In the genomic region with DNA sequence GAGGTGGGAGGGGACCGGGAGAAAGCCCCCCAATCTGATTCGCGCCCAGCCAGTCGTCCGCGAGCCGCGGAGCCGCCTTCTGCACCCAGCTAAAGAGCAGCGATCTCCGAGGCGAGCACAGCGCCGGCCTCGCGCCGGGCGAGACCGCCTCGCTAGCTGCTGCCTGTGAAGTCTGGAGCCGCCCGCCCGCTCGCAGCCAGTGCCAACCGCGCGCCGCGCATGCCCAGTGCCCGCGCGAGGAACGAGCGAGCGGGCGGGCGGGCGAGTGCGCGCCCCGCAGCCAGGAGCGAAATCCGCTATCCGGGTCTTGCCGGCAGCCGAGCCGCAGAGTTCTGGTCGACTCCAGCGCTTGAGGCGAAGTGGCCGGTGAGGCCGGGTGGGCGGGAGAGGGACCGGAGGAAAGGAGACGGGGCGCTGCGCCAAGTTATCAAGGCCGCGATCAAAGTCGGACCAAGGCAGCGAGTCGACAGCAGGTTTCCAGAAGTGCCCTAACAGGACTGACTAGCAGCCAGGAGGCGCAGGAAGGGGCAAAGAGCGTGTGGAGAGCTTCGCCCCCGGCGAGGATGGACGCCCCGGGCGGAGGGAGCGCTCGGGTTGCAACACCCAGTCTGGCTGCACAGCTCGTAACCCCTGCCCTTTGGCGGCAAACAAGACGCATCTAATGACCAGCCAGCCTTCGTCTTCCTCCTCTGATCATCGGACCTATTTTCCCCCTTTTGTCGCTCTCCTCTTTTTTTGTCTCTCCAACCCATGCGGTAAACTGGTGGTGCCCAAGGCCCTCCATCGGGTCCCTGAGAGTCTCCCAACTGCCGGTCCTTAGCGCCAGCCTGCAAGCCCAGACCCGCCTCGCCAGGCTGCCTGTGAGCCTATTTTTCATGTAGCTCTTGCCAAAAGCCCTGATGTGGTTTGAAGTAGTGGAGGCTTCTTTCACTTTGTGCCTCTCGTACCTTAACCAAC, we compare ENCODE assay signal across 1 cellular context.
TF ChIP-seq lines count a peak whose summit lies in the region.

A gene (minus strand): TSS at position 174 of the 957 bp plus-strand sequence. CDS start 106,437 bp downstream, outside the sequence.

TF ChIP-seq in HEK293, 187 proteins besides CTCF, POLR2A, EP300 and RAD21 (continued from another document and continues in another):
- TF ChIP-seq, protein P1, sequence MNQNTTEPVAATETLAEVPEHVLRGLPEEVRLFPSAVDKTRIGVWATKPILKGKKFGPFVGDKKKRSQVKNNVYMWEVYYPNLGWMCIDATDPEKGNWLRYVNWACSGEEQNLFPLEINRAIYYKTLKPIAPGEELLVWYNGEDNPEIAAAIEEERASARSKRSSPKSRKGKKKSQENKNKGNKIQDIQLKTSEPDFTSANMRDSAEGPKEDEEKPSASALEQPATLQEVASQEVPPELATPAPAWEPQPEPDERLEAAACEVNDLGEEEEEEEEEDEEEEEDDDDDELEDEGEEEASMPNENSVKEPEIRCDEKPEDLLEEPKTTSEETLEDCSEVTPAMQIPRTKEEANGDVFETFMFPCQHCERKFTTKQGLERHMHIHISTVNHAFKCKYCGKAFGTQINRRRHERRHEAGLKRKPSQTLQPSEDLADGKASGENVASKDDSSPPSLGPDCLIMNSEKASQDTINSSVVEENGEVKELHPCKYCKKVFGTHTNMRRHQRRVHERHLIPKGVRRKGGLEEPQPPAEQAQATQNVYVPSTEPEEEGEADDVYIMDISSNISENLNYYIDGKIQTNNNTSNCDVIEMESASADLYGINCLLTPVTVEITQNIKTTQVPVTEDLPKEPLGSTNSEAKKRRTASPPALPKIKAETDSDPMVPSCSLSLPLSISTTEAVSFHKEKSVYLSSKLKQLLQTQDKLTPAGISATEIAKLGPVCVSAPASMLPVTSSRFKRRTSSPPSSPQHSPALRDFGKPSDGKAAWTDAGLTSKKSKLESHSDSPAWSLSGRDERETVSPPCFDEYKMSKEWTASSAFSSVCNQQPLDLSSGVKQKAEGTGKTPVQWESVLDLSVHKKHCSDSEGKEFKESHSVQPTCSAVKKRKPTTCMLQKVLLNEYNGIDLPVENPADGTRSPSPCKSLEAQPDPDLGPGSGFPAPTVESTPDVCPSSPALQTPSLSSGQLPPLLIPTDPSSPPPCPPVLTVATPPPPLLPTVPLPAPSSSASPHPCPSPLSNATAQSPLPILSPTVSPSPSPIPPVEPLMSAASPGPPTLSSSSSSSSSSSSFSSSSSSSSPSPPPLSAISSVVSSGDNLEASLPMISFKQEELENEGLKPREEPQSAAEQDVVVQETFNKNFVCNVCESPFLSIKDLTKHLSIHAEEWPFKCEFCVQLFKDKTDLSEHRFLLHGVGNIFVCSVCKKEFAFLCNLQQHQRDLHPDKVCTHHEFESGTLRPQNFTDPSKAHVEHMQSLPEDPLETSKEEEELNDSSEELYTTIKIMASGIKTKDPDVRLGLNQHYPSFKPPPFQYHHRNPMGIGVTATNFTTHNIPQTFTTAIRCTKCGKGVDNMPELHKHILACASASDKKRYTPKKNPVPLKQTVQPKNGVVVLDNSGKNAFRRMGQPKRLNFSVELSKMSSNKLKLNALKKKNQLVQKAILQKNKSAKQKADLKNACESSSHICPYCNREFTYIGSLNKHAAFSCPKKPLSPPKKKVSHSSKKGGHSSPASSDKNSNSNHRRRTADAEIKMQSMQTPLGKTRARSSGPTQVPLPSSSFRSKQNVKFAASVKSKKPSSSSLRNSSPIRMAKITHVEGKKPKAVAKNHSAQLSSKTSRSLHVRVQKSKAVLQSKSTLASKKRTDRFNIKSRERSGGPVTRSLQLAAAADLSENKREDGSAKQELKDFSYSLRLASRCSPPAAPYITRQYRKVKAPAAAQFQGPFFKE (tag by site-specific recombination; IDR thresholded peaks at IDR 0.05; ENCODE audit: borderline replicate concordance): peak; percentile 95; the same call in 1 of the 2 replicates
- TF ChIP-seq, protein P2, sequence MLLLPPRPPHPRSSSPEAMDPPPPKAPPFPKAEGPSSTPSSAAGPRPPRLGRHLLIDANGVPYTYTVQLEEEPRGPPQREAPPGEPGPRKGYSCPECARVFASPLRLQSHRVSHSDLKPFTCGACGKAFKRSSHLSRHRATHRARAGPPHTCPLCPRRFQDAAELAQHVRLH (tag by site-specific recombination; IDR thresholded peaks at IDR 0.05): no peak
- TF ChIP-seq SP7 (tag by site-specific recombination; IDR thresholded peaks at IDR 0.05) (peak; percentile 88), ZNF211 (tag by site-specific recombination; IDR thresholded peaks at IDR 0.05; ENCODE audit: low read depth) (no peak), ZNF274 (IDR thresholded peaks at IDR 0.05; ENCODE audit: low read length) (no peak), ZNF274 (tag by site-specific recombination; IDR thresholded peaks at IDR 0.05; ENCODE audit: borderline replicate concordance) (no peak), ZNF610 (tag by site-specific recombination; IDR thresholded peaks at IDR 0.05; ENCODE audit: borderline replicate concordance) (peak; percentile 78), ZNF747 (tag by site-specific recombination; IDR thresholded peaks at IDR 0.05) (no peak), MZF1 (tag by site-specific recombination; IDR thresholded peaks at IDR 0.05; ENCODE audit: borderline replicate concordance) (no peak; the same call in none of the 2 replicates), ZNF670 (tag by site-specific recombination; IDR thresholded peaks at IDR 0.05; ENCODE audit: low read depth) (no peak), KLF8 (tag by site-specific recombination; IDR thresholded peaks at IDR 0.05) (peak; percentile 84), ZXDB (tag by site-specific recombination; IDR thresholded peaks at IDR 0.05) (peak; percentile 86), RBAK (tag by site-specific recombination; IDR thresholded peaks at IDR 0.05) (no peak), ZNF514 (tag by site-specific recombination; IDR thresholded peaks at IDR 0.05) (no peak), ZNF140 (tag by site-specific recombination; IDR thresholded peaks at IDR 0.05) (no peak), EGR2 (tag by site-specific recombination; IDR thresholded peaks at IDR 0.05; ENCODE audit: low read depth) (peak; percentile 65), ZNF404 (tag by site-specific recombination; IDR thresholded peaks at IDR 0.05) (no peak), KLF16 (tag by site-specific recombination; IDR thresholded peaks at IDR 0.05) (peak; percentile 77), BCL11B (tag by site-specific recombination; IDR thresholded peaks at IDR 0.05; ENCODE audit: low read depth) (peak; percentile 67; the same call in 1 of the 2 replicates), ZNF626 (tag by site-specific recombination; IDR thresholded peaks at IDR 0.05) (0 out of 2 replicates have a peak, but pooled peaks have one; percentile 38), ZNF350 (tag by site-specific recombination; IDR thresholded peaks at IDR 0.05) (no peak), ZNF629 (tag by site-specific recombination; IDR thresholded peaks at IDR 0.05) (peak; percentile 68), SCRT2 (tag by site-specific recombination; IDR thresholded peaks at IDR 0.05) (peak; percentile 41), ZNF660 (tag by site-specific recombination; IDR thresholded peaks at IDR 0.05) (peak; percentile 85), ZEB2 (tag by site-specific recombination; IDR thresholded peaks at IDR 0.05) (peak; percentile 93), ZNF624 (tag by site-specific recombination; IDR thresholded peaks at IDR 0.05) (no peak), ZNF248 (tag by site-specific recombination; IDR thresholded peaks at IDR 0.05) (no peak), ZNF623 (tag by site-specific recombination; IDR thresholded peaks at IDR 0.05) (peak; percentile 14; the same call in 1 of the 2 replicates), ZNF202 (tag by site-specific recombination; IDR thresholded peaks at IDR 0.05; ENCODE audit: borderline replicate concordance) (no peak), ZNF19 (tag by site-specific recombination; IDR thresholded peaks at IDR 0.05; ENCODE audit: low read depth) (no peak), ZNF677 (tag by site-specific recombination; IDR thresholded peaks at IDR 0.05) (peak; percentile 11; the same call in 1 of the 2 replicates), ZNF596 (tag by site-specific recombination; IDR thresholded peaks at IDR 0.05) (peak; percentile 77)
- TF ChIP-seq, protein P3, sequence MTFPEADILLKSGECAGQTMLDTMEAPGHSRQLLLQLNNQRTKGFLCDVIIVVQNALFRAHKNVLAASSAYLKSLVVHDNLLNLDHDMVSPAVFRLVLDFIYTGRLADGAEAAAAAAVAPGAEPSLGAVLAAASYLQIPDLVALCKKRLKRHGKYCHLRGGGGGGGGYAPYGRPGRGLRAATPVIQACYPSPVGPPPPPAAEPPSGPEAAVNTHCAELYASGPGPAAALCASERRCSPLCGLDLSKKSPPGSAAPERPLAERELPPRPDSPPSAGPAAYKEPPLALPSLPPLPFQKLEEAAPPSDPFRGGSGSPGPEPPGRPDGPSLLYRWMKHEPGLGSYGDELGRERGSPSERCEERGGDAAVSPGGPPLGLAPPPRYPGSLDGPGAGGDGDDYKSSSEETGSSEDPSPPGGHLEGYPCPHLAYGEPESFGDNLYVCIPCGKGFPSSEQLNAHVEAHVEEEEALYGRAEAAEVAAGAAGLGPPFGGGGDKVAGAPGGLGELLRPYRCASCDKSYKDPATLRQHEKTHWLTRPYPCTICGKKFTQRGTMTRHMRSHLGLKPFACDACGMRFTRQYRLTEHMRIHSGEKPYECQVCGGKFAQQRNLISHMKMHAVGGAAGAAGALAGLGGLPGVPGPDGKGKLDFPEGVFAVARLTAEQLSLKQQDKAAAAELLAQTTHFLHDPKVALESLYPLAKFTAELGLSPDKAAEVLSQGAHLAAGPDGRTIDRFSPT (tag by site-specific recombination; IDR thresholded peaks at IDR 0.05): 0 out of 2 replicates have a peak, but pooled peaks have one; percentile 58
- TF ChIP-seq, protein P4, sequence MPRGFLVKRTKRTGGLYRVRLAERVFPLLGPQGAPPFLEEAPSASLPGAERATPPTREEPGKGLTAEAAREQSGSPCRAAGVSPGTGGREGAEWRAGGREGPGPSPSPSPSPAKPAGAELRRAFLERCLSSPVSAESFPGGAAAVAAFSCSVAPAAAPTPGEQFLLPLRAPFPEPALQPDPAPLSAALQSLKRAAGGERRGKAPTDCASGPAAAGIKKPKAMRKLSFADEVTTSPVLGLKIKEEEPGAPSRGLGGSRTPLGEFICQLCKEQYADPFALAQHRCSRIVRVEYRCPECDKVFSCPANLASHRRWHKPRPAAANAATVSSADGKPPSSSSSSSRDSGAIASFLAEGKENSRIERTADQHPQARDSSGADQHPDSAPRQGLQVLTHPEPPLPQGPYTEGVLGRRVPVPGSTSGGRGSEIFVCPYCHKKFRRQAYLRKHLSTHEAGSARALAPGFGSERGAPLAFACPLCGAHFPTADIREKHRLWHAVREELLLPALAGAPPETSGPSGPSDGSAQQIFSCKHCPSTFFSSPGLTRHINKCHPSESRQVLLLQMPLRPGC (tag by site-specific recombination; IDR thresholded peaks at IDR 0.05): peak; percentile 49; the same call in 1 of the 2 replicates
- TF ChIP-seq, protein P5, sequence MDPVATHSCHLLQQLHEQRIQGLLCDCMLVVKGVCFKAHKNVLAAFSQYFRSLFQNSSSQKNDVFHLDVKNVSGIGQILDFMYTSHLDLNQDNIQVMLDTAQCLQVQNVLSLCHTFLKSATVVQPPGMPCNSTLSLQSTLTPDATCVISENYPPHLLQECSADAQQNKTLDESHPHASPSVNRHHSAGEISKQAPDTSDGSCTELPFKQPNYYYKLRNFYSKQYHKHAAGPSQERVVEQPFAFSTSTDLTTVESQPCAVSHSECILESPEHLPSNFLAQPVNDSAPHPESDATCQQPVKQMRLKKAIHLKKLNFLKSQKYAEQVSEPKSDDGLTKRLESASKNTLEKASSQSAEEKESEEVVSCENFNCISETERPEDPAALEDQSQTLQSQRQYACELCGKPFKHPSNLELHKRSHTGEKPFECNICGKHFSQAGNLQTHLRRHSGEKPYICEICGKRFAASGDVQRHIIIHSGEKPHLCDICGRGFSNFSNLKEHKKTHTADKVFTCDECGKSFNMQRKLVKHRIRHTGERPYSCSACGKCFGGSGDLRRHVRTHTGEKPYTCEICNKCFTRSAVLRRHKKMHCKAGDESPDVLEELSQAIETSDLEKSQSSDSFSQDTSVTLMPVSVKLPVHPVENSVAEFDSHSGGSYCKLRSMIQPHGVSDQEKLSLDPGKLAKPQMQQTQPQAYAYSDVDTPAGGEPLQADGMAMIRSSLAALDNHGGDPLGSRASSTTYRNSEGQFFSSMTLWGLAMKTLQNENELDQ (tag by site-specific recombination; IDR thresholded peaks at IDR 0.05; ENCODE audit: low read depth): no peak
- TF ChIP-seq, protein P6, sequence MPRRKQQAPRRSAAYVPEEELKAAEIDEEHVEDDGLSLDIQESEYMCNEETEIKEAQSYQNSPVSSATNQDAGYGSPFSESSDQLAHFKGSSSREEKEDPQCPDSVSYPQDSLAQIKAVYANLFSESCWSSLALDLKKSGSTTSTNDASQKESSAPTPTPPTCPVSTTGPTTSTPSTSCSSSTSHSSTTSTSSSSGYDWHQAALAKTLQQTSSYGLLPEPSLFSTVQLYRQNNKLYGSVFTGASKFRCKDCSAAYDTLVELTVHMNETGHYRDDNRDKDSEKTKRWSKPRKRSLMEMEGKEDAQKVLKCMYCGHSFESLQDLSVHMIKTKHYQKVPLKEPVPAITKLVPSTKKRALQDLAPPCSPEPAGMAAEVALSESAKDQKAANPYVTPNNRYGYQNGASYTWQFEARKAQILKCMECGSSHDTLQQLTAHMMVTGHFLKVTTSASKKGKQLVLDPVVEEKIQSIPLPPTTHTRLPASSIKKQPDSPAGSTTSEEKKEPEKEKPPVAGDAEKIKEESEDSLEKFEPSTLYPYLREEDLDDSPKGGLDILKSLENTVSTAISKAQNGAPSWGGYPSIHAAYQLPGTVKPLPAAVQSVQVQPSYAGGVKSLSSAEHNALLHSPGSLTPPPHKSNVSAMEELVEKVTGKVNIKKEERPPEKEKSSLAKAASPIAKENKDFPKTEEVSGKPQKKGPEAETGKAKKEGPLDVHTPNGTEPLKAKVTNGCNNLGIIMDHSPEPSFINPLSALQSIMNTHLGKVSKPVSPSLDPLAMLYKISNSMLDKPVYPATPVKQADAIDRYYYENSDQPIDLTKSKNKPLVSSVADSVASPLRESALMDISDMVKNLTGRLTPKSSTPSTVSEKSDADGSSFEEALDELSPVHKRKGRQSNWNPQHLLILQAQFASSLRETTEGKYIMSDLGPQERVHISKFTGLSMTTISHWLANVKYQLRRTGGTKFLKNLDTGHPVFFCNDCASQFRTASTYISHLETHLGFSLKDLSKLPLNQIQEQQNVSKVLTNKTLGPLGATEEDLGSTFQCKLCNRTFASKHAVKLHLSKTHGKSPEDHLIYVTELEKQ (tag by site-specific recombination; IDR thresholded peaks at IDR 0.05; ENCODE audit: borderline replicate concordance): no peak
- TF ChIP-seq, protein P7, sequence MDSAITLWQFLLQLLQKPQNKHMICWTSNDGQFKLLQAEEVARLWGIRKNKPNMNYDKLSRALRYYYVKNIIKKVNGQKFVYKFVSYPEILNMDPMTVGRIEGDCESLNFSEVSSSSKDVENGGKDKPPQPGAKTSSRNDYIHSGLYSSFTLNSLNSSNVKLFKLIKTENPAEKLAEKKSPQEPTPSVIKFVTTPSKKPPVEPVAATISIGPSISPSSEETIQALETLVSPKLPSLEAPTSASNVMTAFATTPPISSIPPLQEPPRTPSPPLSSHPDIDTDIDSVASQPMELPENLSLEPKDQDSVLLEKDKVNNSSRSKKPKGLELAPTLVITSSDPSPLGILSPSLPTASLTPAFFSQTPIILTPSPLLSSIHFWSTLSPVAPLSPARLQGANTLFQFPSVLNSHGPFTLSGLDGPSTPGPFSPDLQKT (IDR thresholded peaks at IDR 0.05; ENCODE audit: borderline replicate concordance, low read depth, low read length): no peak
